17 cellular contexts compared by ENCODE assay signal in genomic region chr7:152762056-152762455, GRCh38. TPM values are rescaled to one million over a fixed set of nuclear protein-coding genes. Genes with fewer than 3 reads are reported as not detected.
DNase-seq lines count a peak whose midpoint lies in the region; ATAC-seq lines count a peak whose summit lies in the region.
"Had no signal": no experiment of that assay in that cellular context is flagged by ENCODE, and none has a peak within 500 bp of the region (broad histone marks: within the 10 kb centered on the region; RNA-seq: fewer than 3 reads in every experiment).

No MANE protein-coding gene starts in this region.

- peak; percentile 42 for DNase-seq in AG08396 (ENCODE audit: low spot score)
- DNase-seq in GM23248 = peak; percentile 82
- DNase-seq in activated naive CD8-positive, alpha-beta T cell treated with anti-CD3 and anti-CD28 coated beads for 36 hours = no peak
- peak; percentile 41 for DNase-seq in iris pigment epithelial cell (ENCODE audit: low read depth)
- no peak for DNase-seq in NCI-H1092 (lab: John Stamatoyannopoulos, UW)
- DNase-seq in mesenteric fat pad (ENCODE audit: low spot score) = no peak
- DNase-seq: activated naive CD4-positive, alpha-beta T cell treated with Interleukin-2 at 50 U/mL for 16 hours; BE2C; cerebellar nuclear complex; erythroblast; H9; mucosa of descending colon; NCI-H2227 treated with DMSO at 0.1 percent for 48 hours; OCI-M1; stimulated activated CD4-positive, alpha-beta T cell treated with anti-CD3 and anti-CD28 coated beads, Interleukin-1b, Interleukin-23, amount 100 ng/mL, for 48 hours had no signal

- in situ Hi-C loops in GM23248 (cut with MboI) = no loop called here

- peak overlapping the region; percentile 88 for H3K4me3 Mint-ChIP-seq in activated naive CD8-positive, alpha-beta T cell treated with anti-CD3 and anti-CD28 coated beads for 36 hours

- H2AFZ ChIP-seq in GM23248 = no peak overlapping the region

- H3K9me2 ChIP-seq in GM23248 (ENCODE audit: insufficient read depth) = no peaks in the 10 kb centered on the region

- peaks cover 26% of the 10 kb centered on the region for H3K4me1 Mint-ChIP-seq in activated naive CD8-positive, alpha-beta T cell treated with anti-CD3 and anti-CD28 coated beads for 36 hours

- no peaks in the 10 kb centered on the region for H3K9me3 ChIP-seq in GM23248 (ENCODE audit: low read depth)
- H3K9me3 ChIP-seq: BE2C, mucosa of descending colon had no signal

- no peaks in the 10 kb centered on the region for H4K20me1 ChIP-seq in GM23248 (ENCODE audit: insufficient read depth)

- H3K27ac Mint-ChIP-seq in activated naive CD8-positive, alpha-beta T cell treated with anti-CD3 and anti-CD28 coated beads for 36 hours = peak overlapping the region; percentile 85
- H3K27ac Mint-ChIP-seq: H9 had no signal

- no peaks in the 10 kb centered on the region for H3K9me3 Mint-ChIP-seq in activated naive CD8-positive, alpha-beta T cell treated with anti-CD3 and anti-CD28 coated beads for 36 hours
- H3K9me3 Mint-ChIP-seq: H9 had no signal

- H3K4me2 ChIP-seq in GM23248 (ENCODE audit: unreplicated experiment) = peak overlapping the region; percentile 97

- peaks cover 20% of the 10 kb centered on the region for H3K4me1 ChIP-seq in GM23248 (ENCODE audit: insufficient read depth)
- H3K4me1 ChIP-seq: BE2C had no signal

- peak overlapping the region; percentile 80 for H3K4me3 ChIP-seq in GM23248
- H3K4me3 ChIP-seq: mucosa of descending colon had no signal

- H3K36me3 ChIP-seq in GM23248 (ENCODE audit: low read depth) = no peaks in the 10 kb centered on the region
- H3K36me3 ChIP-seq: BE2C had no signal

- no peak for ATAC-seq in HG02798 (IDR thresholded peaks at IDR 0.05; ENCODE audit: poor library complexity, unreplicated experiment)
- no peak for ATAC-seq in HG02642 (IDR thresholded peaks at IDR 0.05; ENCODE audit: poor library complexity, unreplicated experiment)
- ATAC-seq: mucosa of descending colon had no signal

- 20 to 24% methylated on average over 2 of the region's 2 CpGs for WGBS in GM23248 (ENCODE audit: low coverage in 1 of 2, low lambda C conversion rate in 2 of 2, missing lambda C conversion rate in 2 of 2), 2 experiments

- no peaks in the 10 kb centered on the region for H3K27me3 ChIP-seq in GM23248 (replicated peaks; ENCODE audit: insufficient read depth)
- H3K27me3 ChIP-seq: BE2C had no signal

- H3F3A ChIP-seq in GM23248 (ENCODE audit: insufficient read depth) = peaks cover 22% of the 10 kb centered on the region

- peak overlapping the region; percentile 35 for H3K9ac ChIP-seq in GM23248

- peaks cover 8% of the 10 kb centered on the region for H3K36me3 Mint-ChIP-seq in activated naive CD8-positive, alpha-beta T cell treated with anti-CD3 and anti-CD28 coated beads for 36 hours

- peaks cover 52% of the 10 kb centered on the region for H3K79me2 ChIP-seq in GM23248 (ENCODE audit: insufficient read depth)

- peak overlapping the region; percentile 80 for H3K27ac ChIP-seq in GM23248

- no peaks in the 10 kb centered on the region for H3K27me3 Mint-ChIP-seq in activated naive CD8-positive, alpha-beta T cell treated with anti-CD3 and anti-CD28 coated beads for 36 hours

RNA-seq across cellular contexts. Expression of gene ACTR3B, which starts 2.5 kb away (rescaled TPM):
- 6.2 and 34.2 TPM in 2 replicates for total RNA-seq in GM23248 (2014; rRNA removed; shearing (Covaris generic))
- 10.4 and 10.6 TPM in 2 replicates for polyA plus RNA-seq in GM23248 (2016; fragmentation: Nextera tagmentation; extraction: Ambion mirVana)
- total RNA-seq in activated naive CD8-positive, alpha-beta T cell treated with anti-CD3 and anti-CD28 coated beads for 36 hours = 10 to 100 TPM; 10.8 to 11.5 TPM
- 7.7 TPM for total RNA-seq in mesenteric fat pad

Comparison
In these comparisons a context has a peak if more than half of its experiments do, and no peak if none do; other contexts are left out.
1. DNase-seq: peak in AG08396 (single experiment), GM23248 (single experiment) and iris pigment epithelial cell (single experiment); none in activated naive CD8-positive, alpha-beta T cell treated with anti-CD3 and anti-CD28 coated beads for 36 hours (single experiment), NCI-H1092 (single experiment) and mesenteric fat pad (single experiment).